30 cellular contexts compared by ENCODE assay signal in genomic region chr3:45164056-45164455, GRCh38.
"Had no signal": no experiment of that assay in that cellular context is flagged by ENCODE, and none has a peak within 500 bp of the region (broad histone marks: within the 10 kb centered on the region; RNA-seq: fewer than 3 reads in every experiment).

No MANE protein-coding gene starts in this region.

- H3K9me3 ChIP-seq: adrenal gland, body of pancreas, gastroesophageal sphincter, right lobe of liver, stomach, thyroid gland, upper lobe of left lung, vagina had no signal

- H2AFZ ChIP-seq: hepatocyte had no signal

- DNase-seq: activated CD4-positive, alpha-beta T cell treated with anti-CD3 and anti-CD28 coated beads for 36 hours; activated CD4-positive, alpha-beta T cell treated with anti-CD3 and anti-CD28 coated beads, Interleukin-2, amount 50 U/mL, for 4 hours; activated CD4-positive, CD25-positive, alpha-beta regulatory T cell; activated CD8-positive, alpha-beta memory T cell treated with anti-CD3 and anti-CD28 coated beads for 24 hours; activated effector memory CD4-positive, alpha-beta T cell treated with anti-CD3 and anti-CD28 coated beads, Interleukin-2, amount 50 U/mL, for 16 hours; activated naive CD4-positive, alpha-beta T cell treated with anti-CD3 and anti-CD28 coated beads for 36 hours; activated naive CD8-positive, alpha-beta T cell treated with anti-CD3 and anti-CD28 coated beads for 36 hours; activated T-cell treated with anti-CD3 and anti-CD28 coated beads, Interleukin-2, amount 50 U/mL, for 1 hour; adrenal gland; aorta; body of pancreas; effector memory CD4-positive, alpha-beta T cell; left cardiac atrium; left ventricle myocardium superior; midbrain; natural killer cell; right lobe of liver; stimulated activated CD4-positive, alpha-beta T cell treated with anti-CD3 and anti-CD28 coated beads, Interleukin-1b, Interleukin-23, amount 100 ng/mL, for 48 hours; stimulated activated CD4-positive, alpha-beta T cell treated with anti-CD3 and anti-CD28 coated beads, Interleukin-4, amount 100 ng/mL, for 4 hours; stimulated activated CD8-positive, alpha-beta memory T cell treated with anti-CD3 and anti-CD28 coated beads, Interleukin-4, amount 100 ng/mL, for 48 hours; stimulated activated naive B cell treated with anti-CD40 and anti-IgM and Interleukin-4, amounts not matched to agents 10 μg/mL and 1 μg/mL and 100 μg/mL, for 72 hours; stomach; T-cell; thyroid gland; upper lobe of left lung had no signal

- H3K36me3 ChIP-seq: adrenal gland, gastroesophageal sphincter, right lobe of liver, stomach, thyroid gland, upper lobe of left lung, vagina had no signal

- H3K4me1 ChIP-seq: right lobe of liver had no signal

- H3K36me3 Mint-ChIP-seq: natural killer cell; stimulated activated naive B cell treated with anti-CD40 and anti-IgM and Interleukin-4, amounts not matched to agents 10 μg/mL and 1 μg/mL and 100 μg/mL, for 72 hours; T-cell had no signal

- H3K27me3 ChIP-seq: adrenal gland, body of pancreas, gastroesophageal sphincter, hepatocyte, right lobe of liver, stomach, thyroid gland, upper lobe of left lung, vagina had no signal

- H3K79me2 ChIP-seq: hepatocyte had no signal

- H3K4me3 ChIP-seq: adrenal gland, body of pancreas, gastroesophageal sphincter, hepatocyte, right lobe of liver, skin epidermis, stomach, thyroid gland, upper lobe of left lung, vagina had no signal

- H3K27me3 Mint-ChIP-seq: activated CD4-positive, alpha-beta T cell treated with anti-CD3 and anti-CD28 coated beads for 36 hours had no signal

- H3K4me2 ChIP-seq: hepatocyte had no signal

- H3K27ac ChIP-seq: adrenal gland, body of pancreas, gastroesophageal sphincter, hepatocyte, right lobe of liver, skin epidermis, stomach, thyroid gland, upper lobe of left lung, vagina had no signal

- H3K4me3 Mint-ChIP-seq: activated CD4-positive, alpha-beta T cell treated with anti-CD3 and anti-CD28 coated beads for 36 hours; activated naive CD4-positive, alpha-beta T cell treated with anti-CD3 and anti-CD28 coated beads for 36 hours; activated naive CD8-positive, alpha-beta T cell treated with anti-CD3 and anti-CD28 coated beads for 36 hours; activated T-helper 1 cell treated with anti-CD3 and anti-CD28 coated beads, Interleukin-12 subunit alpha, Interleukin-12 subunit beta, Interleukin-2, Interleukin-4 antibody, amounts not matched to agents 30 ng/mL and 10 ng/mL and 1 ng/mL, durations not matched to agents 14 hours and 24 hours and 36 hours; natural killer cell; stimulated activated naive B cell treated with anti-CD40 and anti-IgM and Interleukin-4, amounts not matched to agents 10 μg/mL and 1 μg/mL and 100 μg/mL, for 72 hours; T-cell had no signal

- ATAC-seq: activated CD4-positive, alpha-beta T cell treated with anti-CD3 and anti-CD28 coated beads for 36 hours; body of pancreas; gastroesophageal sphincter; left cardiac atrium; left ventricle myocardium superior; natural killer cell; T-cell had no signal

- H3K9me3 Mint-ChIP-seq: activated naive CD4-positive, alpha-beta T cell treated with anti-CD3 and anti-CD28 coated beads for 36 hours; natural killer cell had no signal

- H3K27ac Mint-ChIP-seq: activated CD4-positive, alpha-beta T cell treated with anti-CD3 and anti-CD28 coated beads for 36 hours; activated naive CD4-positive, alpha-beta T cell treated with anti-CD3 and anti-CD28 coated beads for 36 hours; activated naive CD8-positive, alpha-beta T cell treated with anti-CD3 and anti-CD28 coated beads for 36 hours; activated T-helper 1 cell treated with anti-CD3 and anti-CD28 coated beads, Interleukin-12 subunit alpha, Interleukin-12 subunit beta, Interleukin-2, Interleukin-4 antibody, amounts not matched to agents 30 ng/mL and 10 ng/mL and 1 ng/mL, durations not matched to agents 14 hours and 24 hours and 36 hours; natural killer cell; stimulated activated naive B cell treated with anti-CD40 and anti-IgM and Interleukin-4, amounts not matched to agents 10 μg/mL and 1 μg/mL and 100 μg/mL, for 72 hours; T-cell had no signal
